ENCODE assay signal across 1 cellular context in genomic region chr12:117210266-117210918, GRCh38.
A peak's percentile ranks its signal among the peaks of the same experiment; 100 is the strongest.
TF ChIP-seq lines count a peak whose summit lies in the region.

No MANE protein-coding gene starts in this region.

TF ChIP-seq in HepG2, 621 proteins besides CTCF, POLR2A, EP300 and RAD21:
- TF ChIP-seq RARA (CRISPR knock-in tag; IDR thresholded peaks at IDR 0.05) (no peak), HNF4A (CRISPR knock-in tag; IDR thresholded peaks at IDR 0.05) (peak; percentile 37), DNMT3B (CRISPR knock-in tag; conservative IDR thresholded peaks at IDR 0.05) (no peak)
